13 cellular contexts compared by ENCODE assay signal in genomic region chr9:130186051-130186450, GRCh38. TPM values are rescaled to one million over a fixed set of nuclear protein-coding genes. Genes with fewer than 3 reads are reported as not detected.
DNase-seq lines count a peak whose midpoint lies in the region; ATAC-seq and TF ChIP-seq lines count a peak whose summit lies in the region.
"Had no signal": no experiment of that assay in that cellular context is flagged by ENCODE, and none has a peak within 500 bp of the region (broad histone marks: within the 10 kb centered on the region; RNA-seq: fewer than 3 reads in every experiment).

No MANE protein-coding gene starts in this region.

- no peak for DNase-seq in right atrium auricular region (ENCODE audit: low spot score)
- DNase-seq in left cardiac atrium, result no peak
- no peak for DNase-seq in vagina (ENCODE audit: extremely low spot score in 2 of 2)
- no peak for DNase-seq in iPS-NIHi7 (ENCODE audit: extremely low spot score)
- DNase-seq in NCI-H2227 treated with DMSO at 0.1 percent for 48 hours (lab: John Stamatoyannopoulos, UW), result no peak
- DNase-seq in activated T-cell treated with anti-CD3 and anti-CD28 coated beads, Interleukin-2, amount 50 U/mL, for 1 hour, result no peak
- DNase-seq: activated T-cell treated with anti-CD3 and anti-CD28 coated beads, Interleukin-2, amount 50 U/mL, for 4 hours; DND-41; NCI-H226; Right ventricle myocardium superior; WERI-Rb-1 had no signal

- TF ChIP-seq EP300 in neural cell (conservative IDR thresholded peaks at IDR 0.05; ENCODE audit: poor library complexity, severe bottlenecking), result no peak

- H3K36me3 ChIP-seq in right atrium auricular region (no peaks in the 10 kb centered on the region), ectodermal cell (ENCODE audit: control insufficient read depth, insufficient read depth, low read length) (no peaks in the 10 kb centered on the region), neural cell (ENCODE audit: insufficient read depth, low read length) (no peaks in the 10 kb centered on the region), vagina (no peaks in the 10 kb centered on the region)

- no peaks in the 10 kb centered on the region for H3K27me3 ChIP-seq in right atrium auricular region
- no peaks in the 10 kb centered on the region for H3K27me3 ChIP-seq in ectodermal cell (ENCODE audit: control insufficient read depth, insufficient read depth, low read length, poor library complexity, severe bottlenecking)
- H3K27me3 ChIP-seq in neural cell (ENCODE audit: insufficient read depth, low read depth, low read length), result no peaks in the 10 kb centered on the region
- no peaks in the 10 kb centered on the region for H3K27me3 ChIP-seq in vagina

- TF ChIP-seq RAD21 in neural cell (conservative IDR thresholded peaks at IDR 0.05), result no peak

- H3K9me3 ChIP-seq in right atrium auricular region (no peaks in the 10 kb centered on the region), ectodermal cell (ENCODE audit: control insufficient read depth, low read length) (no peaks in the 10 kb centered on the region), neural cell (ENCODE audit: low read length) (no peaks in the 10 kb centered on the region), vagina (no peaks in the 10 kb centered on the region)

- peak overlapping the region; percentile 57 for H3K9ac ChIP-seq in neural cell (ENCODE audit: low read length)

- H3K4me2 ChIP-seq in neural cell (ENCODE audit: low read length), result peak overlapping the region; percentile 35

- 56 to 59% methylated on average over 6 of the region's 6 CpGs for WGBS in ectodermal cell, 2 experiments

- peaks cover 0 to 41% of the 10 kb centered on the region in 2 donors for H3K4me1 ChIP-seq in right atrium auricular region
- H3K4me1 ChIP-seq in ectodermal cell (ENCODE audit: control insufficient read depth, insufficient read depth, low read length), result peaks cover 42% of the 10 kb centered on the region
- H3K4me1 ChIP-seq in vagina, result peaks cover 78% of the 10 kb centered on the region

- H3K27ac ChIP-seq in right atrium auricular region (peak overlapping the region; percentile 37 to 53), ectodermal cell (ENCODE audit: insufficient read depth, low read depth, low read length, poor library complexity, severe bottlenecking) (peak overlapping the region; percentile 74), neural cell (ENCODE audit: low read length) (peak overlapping the region; percentile 65), vagina (peak overlapping the region; percentile 90)

- TF ChIP-seq CTCF in right atrium auricular region (IDR thresholded peaks at IDR 0.05) (no peak), neural cell (IDR thresholded peaks at IDR 0.05; ENCODE audit: poor library complexity, severe bottlenecking) (no peak), vagina (IDR thresholded peaks at IDR 0.05) (no peak)

- H3K9me2 ChIP-seq in neural cell (ENCODE audit: insufficient read depth, low read length), result no peaks in the 10 kb centered on the region

- H3K4me3 ChIP-seq in right atrium auricular region, result peak overlapping the region in 1 of 2 donors; percentile 11
- H3K4me3 ChIP-seq in ectodermal cell (ENCODE audit: insufficient read depth, low read depth, low read length), result no peak overlapping the region
- peak overlapping the region; percentile 53 for H3K4me3 ChIP-seq in neural cell (ENCODE audit: low read length)
- peak overlapping the region in 1 of 2 donors; percentile 30 for H3K4me3 ChIP-seq in vagina

- no peak for TF ChIP-seq POLR2A in vagina (IDR thresholded peaks at IDR 0.05)

- H4K20me1 ChIP-seq in neural cell (ENCODE audit: insufficient read depth), result peaks cover 1% of the 10 kb centered on the region

- H3K79me2 ChIP-seq in neural cell (replicated peaks; ENCODE audit: insufficient read depth, low read length), result peaks cover 29% of the 10 kb centered on the region

- no peak for ATAC-seq in left cardiac atrium
- ATAC-seq: activated T-cell treated with anti-CD3 and anti-CD28 coated beads, Interleukin-2, amount 50 U/mL, for 4 hours had no signal

- H3F3A ChIP-seq in neural cell (ENCODE audit: insufficient read depth, low read length, poor library complexity, severe bottlenecking), result no peaks in the 10 kb centered on the region

- no peak overlapping the region for H2AFZ ChIP-seq in neural cell (ENCODE audit: low read depth, low read length)

- intact Hi-C loops in left cardiac atrium (cut with DNase I) (no loop called here), vagina (cut with DNase I) (no loop called here)

TF ChIP-seq in neural cell, 6 proteins besides CTCF, POLR2A, EP300 and RAD21:
- no peak for TF ChIP-seq POLR2AphosphoS5 (IDR thresholded peaks at IDR 0.05)
- TF ChIP-seq REST (IDR thresholded peaks at IDR 0.05; ENCODE audit: borderline replicate concordance), result no peak
- TF ChIP-seq SMC3 (conservative IDR thresholded peaks at IDR 0.05; ENCODE audit: poor library complexity), result no peak
- TF ChIP-seq EZH2 (IDR thresholded peaks at IDR 0.05; ENCODE audit: borderline replicate concordance, insufficient read depth, low read length, poor library complexity, severe bottlenecking), result no peak
- TF ChIP-seq TAF1 (IDR thresholded peaks at IDR 0.05; ENCODE audit: low read depth), result no peak
- TF ChIP-seq MXI1 (conservative IDR thresholded peaks at IDR 0.05; ENCODE audit: poor library complexity, severe bottlenecking), result no peak

RNA-seq across cellular contexts. Expression of gene NCS1, which starts 13.8 kb away (rescaled TPM):
- total RNA-seq in right atrium auricular region (10 to 100 TPM in 1 of 2 donors, 1 to 10 TPM in 1; 4.5 to 26.1 TPM), left cardiac atrium (10 to 100 TPM in 1 of 2 donors, 1 to 10 TPM in 1; 8.2 to 11.5 TPM), vagina (20.4 TPM)
- polyA plus RNA-seq in ectodermal cell (2013, experiment 1 of 4), result 29.1 TPM
- 36.3 TPM for polyA plus RNA-seq in ectodermal cell (2013, experiment 2 of 4)
- polyA plus RNA-seq in ectodermal cell (2013, experiment 3 of 4), result 20.9 TPM
- 22.0 TPM for polyA plus RNA-seq in ectodermal cell (2013, experiment 4 of 4)
- polyA plus RNA-seq in neural cell, result 73.3 and 82.1 TPM in 2 replicates
- 135 and 153 TPM in 2 replicates for polyA minus RNA-seq in neural cell
